8 cellular contexts compared by ENCODE assay signal in the genomic region with DNA sequence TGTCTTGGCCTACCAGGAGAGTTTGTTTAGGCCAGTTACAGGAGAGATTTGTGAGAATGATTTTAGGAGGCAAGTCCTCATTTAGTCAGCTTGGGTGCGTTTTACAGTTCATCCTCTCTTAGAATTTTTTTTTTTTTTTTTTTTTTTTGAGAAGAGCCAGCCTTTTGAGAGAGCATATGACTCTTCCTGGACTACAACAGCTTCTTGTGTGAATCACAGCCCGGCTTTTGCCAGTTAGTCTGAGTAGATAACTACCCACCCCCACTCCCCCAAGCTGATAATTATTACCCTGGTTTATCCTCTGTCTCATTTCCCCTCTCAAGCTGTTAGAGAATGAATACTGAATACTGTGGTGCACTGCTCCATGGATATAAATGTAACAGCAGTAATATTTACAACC. TPM values are rescaled to one million over a fixed set of nuclear protein-coding genes. Genes with fewer than 3 reads are reported as not detected.
DNase-seq lines count a peak whose midpoint lies in the region; ATAC-seq and TF ChIP-seq lines count a peak whose summit lies in the region.

No MANE protein-coding gene starts in this region.

- no peaks in the 10 kb centered on the region for H3K27me3 Mint-ChIP-seq in activated naive CD4-positive, alpha-beta T cell treated with anti-CD3 and anti-CD28 coated beads, Interleukin-2, amount 50 U/mL, for 24 hours

- peaks cover 95% of the 10 kb centered on the region for H3K79me2 ChIP-seq in smooth muscle cell (ENCODE audit: low read depth)

- no peaks in the 10 kb centered on the region for H3K9me3 Mint-ChIP-seq in activated naive CD4-positive, alpha-beta T cell treated with anti-CD3 and anti-CD28 coated beads, Interleukin-2, amount 50 U/mL, for 24 hours

- peak overlapping the region; percentile 52 to 100 (median 74) for H3K27ac ChIP-seq in BLaER1 treated with 17β-estradiol and CSF1 and Interleukin-3, amounts not matched to agents 10 nM and 100 nM
- H3K27ac ChIP-seq in right cardiac atrium (ENCODE audit: low read length) (peak overlapping the region; percentile 98), smooth muscle cell (ENCODE audit: low read depth) (peak overlapping the region; percentile 100)

- H2AFZ ChIP-seq in smooth muscle cell (ENCODE audit: low read depth): no peak overlapping the region

- H3K9ac ChIP-seq in BLaER1 treated with 17β-estradiol and CSF1 and Interleukin-3, amounts not matched to agents 10 nM and 100 nM: peak overlapping the region; percentile 33 to 99 (median 59); a peak in 21 of 22 replicates
- peak overlapping the region; percentile 97 for H3K9ac ChIP-seq in smooth muscle cell (ENCODE audit: low read depth)

- peak overlapping the region; percentile 82 to 99 (median 89) for H3K4me2 ChIP-seq in BLaER1 treated with 17β-estradiol and CSF1 and Interleukin-3, amounts not matched to agents 10 nM and 100 nM
- peak overlapping the region; percentile 97 for H3K4me2 ChIP-seq in smooth muscle cell

- peaks cover 26% of the 10 kb centered on the region for H3K36me3 Mint-ChIP-seq in activated naive CD4-positive, alpha-beta T cell treated with anti-CD3 and anti-CD28 coated beads, Interleukin-2, amount 50 U/mL, for 24 hours

- WGBS in right cardiac atrium: under 1% methylated on average over 2 of the region's 2 CpGs
- 0% methylated on average over 2 of the region's 2 CpGs for WGBS in smooth muscle cell (ENCODE audit: low lambda C conversion rate)

- H4K20me1 ChIP-seq in BLaER1 treated with 17β-estradiol and CSF1 and Interleukin-3, amounts not matched to agents 10 nM and 100 nM: peaks cover 0 to 48% (median 26%) of the 10 kb centered on the region in 11 experiments; a peak in 11 of 22 replicates
- peaks cover 64% of the 10 kb centered on the region for H4K20me1 ChIP-seq in smooth muscle cell (ENCODE audit: low read depth)

- H3K36me3 ChIP-seq in BLaER1 treated with 17β-estradiol and CSF1 and Interleukin-3, amounts not matched to agents 10 nM and 100 nM: peaks cover 26 to 64% (median 46%) of the 10 kb centered on the region in 11 experiments; a peak in 20 of 22 replicates
- no peaks in the 10 kb centered on the region for H3K36me3 ChIP-seq in smooth muscle cell (ENCODE audit: low read depth)

- peaks cover 0 to 7% (median 0%) of the 10 kb centered on the region in 11 experiments; a peak in 2 of 22 replicates for H3K9me3 ChIP-seq in BLaER1 treated with 17β-estradiol and CSF1 and Interleukin-3, amounts not matched to agents 10 nM and 100 nM (replicated peaks in 1 of 11)
- H3K9me3 ChIP-seq in right cardiac atrium (ENCODE audit: control insufficient read depth, low read length): no peaks in the 10 kb centered on the region
- H3K9me3 ChIP-seq in smooth muscle cell (replicated peaks; ENCODE audit: low read depth): no peaks in the 10 kb centered on the region

- peaks cover 57 to 82% (median 79%) of the 10 kb centered on the region in 10 experiments for H3K4me1 ChIP-seq in BLaER1 treated with 17β-estradiol and CSF1 and Interleukin-3, amounts not matched to agents 10 nM and 100 nM
- H3K4me1 ChIP-seq in right cardiac atrium (ENCODE audit: control insufficient read depth, insufficient read depth, low read length) (peaks cover 14% of the 10 kb centered on the region), smooth muscle cell (ENCODE audit: low read depth) (peaks cover 65% of the 10 kb centered on the region)

- TF ChIP-seq CTCF in smooth muscle cell (IDR thresholded peaks at IDR 0.05; ENCODE audit: borderline replicate concordance, insufficient read depth, poor library complexity, severe bottlenecking): no peak

- H3K4me3 ChIP-seq in BLaER1 treated with 17β-estradiol and CSF1 and Interleukin-3, amounts not matched to agents 10 nM and 100 nM: peak overlapping the region in 8 of 10 experiments; percentile 1 to 57 (median 32); a peak in 14 of 20 replicates
- H3K4me3 ChIP-seq in right cardiac atrium (ENCODE audit: low read length) (peak overlapping the region; percentile 39), smooth muscle cell (peak overlapping the region; percentile 33)

- peak overlapping the region; percentile 95 for H3K4me3 Mint-ChIP-seq in activated naive CD4-positive, alpha-beta T cell treated with anti-CD3 and anti-CD28 coated beads, Interleukin-2, amount 50 U/mL, for 24 hours

- H3K4me1 Mint-ChIP-seq in activated naive CD4-positive, alpha-beta T cell treated with anti-CD3 and anti-CD28 coated beads, Interleukin-2, amount 50 U/mL, for 24 hours: peaks cover 90% of the 10 kb centered on the region

- DNase-seq in KBM-7 (peak; percentile 58), right cardiac atrium (peak in 2 of 3 donors; percentile 56 to 61), smooth muscle cell (lab: John Stamatoyannopoulos, UW; ENCODE audit: unreplicated experiment) (no peak), iPS-NIHi7 (ENCODE audit: extremely low spot score) (no peak)

- peak in 1 of 2 donors; percentile 42 for ATAC-seq in right cardiac atrium
- ATAC-seq in GM19328 (IDR thresholded peaks at IDR 0.05; ENCODE audit: unreplicated experiment): no peak
- ATAC-seq in GM18505 (IDR thresholded peaks at IDR 0.05; ENCODE audit: unreplicated experiment): no peak

- H3F3A ChIP-seq in smooth muscle cell (ENCODE audit: low read depth): peaks cover 48% of the 10 kb centered on the region

- no peaks in the 10 kb centered on the region for H3K27me3 ChIP-seq in BLaER1 treated with 17β-estradiol and CSF1 and Interleukin-3, amounts not matched to agents 10 nM and 100 nM
- no peaks in the 10 kb centered on the region for H3K27me3 ChIP-seq in right cardiac atrium (ENCODE audit: control insufficient read depth, insufficient read depth)
- H3K27me3 ChIP-seq in smooth muscle cell (ENCODE audit: low read depth): no peaks in the 10 kb centered on the region

- intact Hi-C loops in right cardiac atrium (cut with DNase I): loop anchor here in 1 of 4 donors (5.0 kb wide), 1 partner anchor 96 kb away; no protein-coding TSS in a partner anchor

- H3K27ac Mint-ChIP-seq in activated naive CD4-positive, alpha-beta T cell treated with anti-CD3 and anti-CD28 coated beads, Interleukin-2, amount 50 U/mL, for 24 hours: peak overlapping the region; percentile 100

- in situ Hi-C loops in KBM-7 (cut with MboI; ENCODE audit: low pct_unique_long_range_greater_than_20kb, low sequenced_read_pairs): no loop called here

- TF ChIP-seq POLR2A in GM18505 (IDR thresholded peaks at IDR 0.05; ENCODE audit: borderline replicate concordance, extremely low read depth, insufficient read depth, insufficient read length): no peak

RNA-seq across cellular contexts. Expression of a gene that starts 7.8 kb away (rescaled TPM):
- total RNA-seq in right cardiac atrium (10 to 100 TPM; 62.7 to 83.6 (median 65.1) TPM), smooth muscle cell (99.2 and 132 TPM in 2 replicates)
- polyA plus RNA-seq in right cardiac atrium (28.4 TPM), smooth muscle cell (64.4 and 81.6 TPM in 2 replicates)

Comparison
In these comparisons a context has a peak if more than half of its experiments do, and no peak if none do; other contexts are left out.
1. DNase-seq: peak in KBM-7 (single experiment) and right cardiac atrium (2 of 3); none in smooth muscle cell (single experiment) and iPS-NIHi7 (single experiment).
2. Peak in every context shown above with its lines, with median percentiles within 50 percentile points of each other: H3K27ac ChIP-seq and H3K4me3 ChIP-seq.